8 cellular contexts compared by ENCODE assay signal in the genomic region with DNA sequence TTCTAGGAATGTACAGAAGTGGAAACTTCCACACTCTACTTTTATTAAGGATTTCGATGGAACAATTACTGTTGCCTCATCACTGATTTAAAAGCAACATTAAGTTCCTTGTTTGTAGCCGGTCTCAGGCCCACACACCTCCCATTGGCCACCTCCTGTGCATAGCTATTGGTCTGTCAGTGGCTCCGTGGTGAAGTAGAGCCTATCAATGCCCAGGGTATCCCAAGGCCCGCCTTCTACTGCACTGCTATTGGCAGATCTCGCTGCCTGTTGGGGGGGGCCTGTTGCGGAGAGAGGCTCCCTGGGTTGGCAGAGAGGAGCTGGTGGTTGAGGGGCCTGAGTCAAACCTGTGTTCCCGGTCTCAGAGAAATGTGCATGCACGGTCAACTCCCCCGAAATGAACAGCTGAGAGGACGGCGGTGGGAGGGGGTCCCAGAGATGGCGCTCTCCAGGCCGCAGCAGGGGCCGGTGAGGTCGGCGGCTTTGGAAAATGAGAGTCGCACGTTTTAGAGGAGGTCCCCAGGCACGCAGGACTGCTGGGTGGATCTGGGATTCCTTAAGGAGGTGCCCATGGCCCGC. TPM values are rescaled to one million over a fixed set of nuclear protein-coding genes. Genes with fewer than 3 reads are reported as not detected.
DNase-seq lines count a peak whose midpoint lies in the region; ATAC-seq and TF ChIP-seq lines count a peak whose summit lies in the region.

No MANE protein-coding gene starts in this region.

- peak overlapping the region; percentile 68 to 89 (median 84) for H3K27ac ChIP-seq in spleen

- CTCF ChIA-PET in WTC11 (lab: Charles Lee) = interaction anchor here (0.5 to 2.1 kb wide), 8 partner anchors 9 to 171 kb away, joined by 3 to 9 read pairs (median 6); no protein-coding TSS in a partner anchor

- H3K4me1 ChIP-seq in spleen = peaks cover 0 to 25% (median 9%) of the 10 kb centered on the region in 6 donors

- H3K4me1 Mint-ChIP-seq in WTC11 = peaks cover 20% of the 10 kb centered on the region

- no peaks in the 10 kb centered on the region for H3K36me3 ChIP-seq in spleen

- 1 to 35% (median 12%) methylated on average over 16 to 20 of the region's 20 CpGs for WGBS in spleen, 5 donors

- TF ChIP-seq CTCF in GM13976 (IDR thresholded peaks at IDR 0.05; ENCODE audit: borderline replicate concordance, control extremely low read depth, extremely low read depth, insufficient read depth, missing control alignments) (no peak), WTC11 (IDR thresholded peaks at IDR 0.05) (no peak), spleen (IDR thresholded peaks at IDR 0.05 in 8 of 11, conservative IDR thresholded peaks at IDR 0.05 in 3 of 11) (no peak)

- H3K36me3 Mint-ChIP-seq in WTC11 = no peaks in the 10 kb centered on the region

- TF ChIP-seq POLR2A in spleen (IDR thresholded peaks at IDR 0.05) = peak in 1 of 3 donors; percentile 38

- in situ Hi-C loops in GM13976 (cut with MboI; ENCODE audit: low sequenced_read_pairs, unreplicated experiment) = no loop called here

- no peaks in the 10 kb centered on the region for H3K27me3 Mint-ChIP-seq in WTC11 (ENCODE audit: low read depth)

- H3K9me3 ChIP-seq in spleen = no peaks in the 10 kb centered on the region

- DNase-seq in GM13976 (ENCODE audit: low spot score) (peak; percentile 74), NCI-H1930 (lab: John Stamatoyannopoulos, UW) (peak; percentile 76 to 83), WTC11 (ENCODE audit: low spot score) (peak; percentile 79), inferior parietal cortex (ENCODE audit: extremely low spot score) (peak; percentile 82), spleen (peak; percentile 94), HuH-7 (ENCODE audit: low spot score) (no peak)
- DNase-seq in central memory CD4-positive, alpha-beta T cell = peak; percentile 83

- H3K27me3 ChIP-seq in spleen (replicated peaks in 1 of 7) = peaks cover 0 to 5% (median 0%) of the 10 kb centered on the region in 7 donors

- ATAC-seq in HG02798 (IDR thresholded peaks at IDR 0.05; ENCODE audit: poor library complexity, unreplicated experiment) = peak; percentile 94
- ATAC-seq in WTC11 = peak; percentile 94

- peak overlapping the region; percentile 85 for H3K4me3 Mint-ChIP-seq in WTC11

- POLR2A ChIA-PET in WTC11 (lab: Charles Lee) = interaction anchor here (0.6 to 1.4 kb wide), 4 partner anchors 18 to 338 kb away, joined by 3 to 5 read pairs (median 4); a partner anchor contains a TSS

- peak overlapping the region; percentile 5 to 70 (median 36) for H3K4me3 ChIP-seq in spleen

- no peaks in the 10 kb centered on the region for H3K9me3 Mint-ChIP-seq in WTC11

- peak overlapping the region; percentile 94 for H3K27ac Mint-ChIP-seq in WTC11

- intact Hi-C loops in spleen (cut with DNase I; ENCODE audit: low total_unique reads) = no loop called here

TF ChIP-seq in WTC11, 78 proteins besides CTCF, POLR2A, EP300 and RAD21:
- TF ChIP-seq NFYB (CRISPR knock-in tag; conservative IDR thresholded peaks at IDR 0.05; ENCODE audit: low read depth) = peak; percentile 93
- TF ChIP-seq, protein P1, sequence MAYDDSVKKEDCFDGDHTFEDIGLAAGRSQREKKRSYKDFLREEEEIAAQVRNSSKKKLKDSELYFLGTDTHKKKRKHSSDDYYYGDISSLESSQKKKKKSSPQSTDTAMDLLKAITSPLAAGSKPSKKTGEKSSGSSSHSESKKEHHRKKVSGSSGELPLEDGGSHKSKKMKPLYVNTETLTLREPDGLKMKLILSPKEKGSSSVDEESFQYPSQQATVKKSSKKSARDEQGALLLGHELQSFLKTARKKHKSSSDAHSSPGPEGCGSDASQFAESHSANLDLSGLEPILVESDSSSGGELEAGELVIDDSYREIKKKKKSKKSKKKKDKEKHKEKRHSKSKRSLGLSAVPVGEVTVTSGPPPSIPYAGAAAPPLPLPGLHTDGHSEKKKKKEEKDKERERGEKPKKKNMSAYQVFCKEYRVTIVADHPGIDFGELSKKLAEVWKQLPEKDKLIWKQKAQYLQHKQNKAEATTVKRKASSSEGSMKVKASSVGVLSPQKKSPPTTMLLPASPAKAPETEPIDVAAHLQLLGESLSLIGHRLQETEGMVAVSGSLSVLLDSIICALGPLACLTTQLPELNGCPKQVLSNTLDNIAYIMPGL (CRISPR knock-in tag; IDR thresholded peaks at IDR 0.05) = no peak
- TF ChIP-seq, protein P2, sequence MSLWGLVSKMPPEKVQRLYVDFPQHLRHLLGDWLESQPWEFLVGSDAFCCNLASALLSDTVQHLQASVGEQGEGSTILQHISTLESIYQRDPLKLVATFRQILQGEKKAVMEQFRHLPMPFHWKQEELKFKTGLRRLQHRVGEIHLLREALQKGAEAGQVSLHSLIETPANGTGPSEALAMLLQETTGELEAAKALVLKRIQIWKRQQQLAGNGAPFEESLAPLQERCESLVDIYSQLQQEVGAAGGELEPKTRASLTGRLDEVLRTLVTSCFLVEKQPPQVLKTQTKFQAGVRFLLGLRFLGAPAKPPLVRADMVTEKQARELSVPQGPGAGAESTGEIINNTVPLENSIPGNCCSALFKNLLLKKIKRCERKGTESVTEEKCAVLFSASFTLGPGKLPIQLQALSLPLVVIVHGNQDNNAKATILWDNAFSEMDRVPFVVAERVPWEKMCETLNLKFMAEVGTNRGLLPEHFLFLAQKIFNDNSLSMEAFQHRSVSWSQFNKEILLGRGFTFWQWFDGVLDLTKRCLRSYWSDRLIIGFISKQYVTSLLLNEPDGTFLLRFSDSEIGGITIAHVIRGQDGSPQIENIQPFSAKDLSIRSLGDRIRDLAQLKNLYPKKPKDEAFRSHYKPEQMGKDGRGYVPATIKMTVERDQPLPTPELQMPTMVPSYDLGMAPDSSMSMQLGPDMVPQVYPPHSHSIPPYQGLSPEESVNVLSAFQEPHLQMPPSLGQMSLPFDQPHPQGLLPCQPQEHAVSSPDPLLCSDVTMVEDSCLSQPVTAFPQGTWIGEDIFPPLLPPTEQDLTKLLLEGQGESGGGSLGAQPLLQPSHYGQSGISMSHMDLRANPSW (CRISPR knock-in tag; conservative IDR thresholded peaks at IDR 0.05; ENCODE audit: low read depth) = no peak
- TF ChIP-seq, protein P3, sequence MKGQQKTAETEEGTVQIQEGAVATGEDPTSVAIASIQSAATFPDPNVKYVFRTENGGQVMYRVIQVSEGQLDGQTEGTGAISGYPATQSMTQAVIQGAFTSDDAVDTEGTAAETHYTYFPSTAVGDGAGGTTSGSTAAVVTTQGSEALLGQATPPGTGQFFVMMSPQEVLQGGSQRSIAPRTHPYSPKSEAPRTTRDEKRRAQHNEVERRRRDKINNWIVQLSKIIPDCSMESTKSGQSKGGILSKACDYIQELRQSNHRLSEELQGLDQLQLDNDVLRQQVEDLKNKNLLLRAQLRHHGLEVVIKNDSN (CRISPR knock-in tag; IDR thresholded peaks at IDR 0.05) = no peak
- TF ChIP-seq, protein P4, sequence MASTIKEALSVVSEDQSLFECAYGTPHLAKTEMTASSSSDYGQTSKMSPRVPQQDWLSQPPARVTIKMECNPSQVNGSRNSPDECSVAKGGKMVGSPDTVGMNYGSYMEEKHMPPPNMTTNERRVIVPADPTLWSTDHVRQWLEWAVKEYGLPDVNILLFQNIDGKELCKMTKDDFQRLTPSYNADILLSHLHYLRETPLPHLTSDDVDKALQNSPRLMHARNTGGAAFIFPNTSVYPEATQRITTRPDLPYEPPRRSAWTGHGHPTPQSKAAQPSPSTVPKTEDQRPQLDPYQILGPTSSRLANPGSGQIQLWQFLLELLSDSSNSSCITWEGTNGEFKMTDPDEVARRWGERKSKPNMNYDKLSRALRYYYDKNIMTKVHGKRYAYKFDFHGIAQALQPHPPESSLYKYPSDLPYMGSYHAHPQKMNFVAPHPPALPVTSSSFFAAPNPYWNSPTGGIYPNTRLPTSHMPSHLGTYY (CRISPR knock-in tag; IDR thresholded peaks at IDR 0.05) = no peak

RNA-seq across cellular contexts. Expression of a gene that starts 4.9 kb away (rescaled TPM):
- total RNA-seq in WTC11 (2021) (52.5 to 55.8 TPM (median 55.1 TPM) in 3 replicates), spleen (10 to 100 TPM; 54.9 to 88.8 (median 76.9) TPM)
- polyA plus RNA-seq in spleen = 10 to 100 TPM; 32.9 to 97.4 (median 81.6) TPM

RNA-seq across cellular contexts. Expression of a gene that starts 26.1 kb away (rescaled TPM):
- total RNA-seq in WTC11 (2021) (35.4 to 50.8 TPM (median 50.1 TPM) in 3 replicates), spleen (100 to 1,000 TPM; 137 to 293 (median 188) TPM)
- 100 to 1,000 TPM in 2 of 3 donors, 10 to 100 TPM in 1; 86.8 to 220 (median 180) TPM for polyA plus RNA-seq in spleen
